Comparison of ENCODE assay signal across 1 cellular context in the genomic region with DNA sequence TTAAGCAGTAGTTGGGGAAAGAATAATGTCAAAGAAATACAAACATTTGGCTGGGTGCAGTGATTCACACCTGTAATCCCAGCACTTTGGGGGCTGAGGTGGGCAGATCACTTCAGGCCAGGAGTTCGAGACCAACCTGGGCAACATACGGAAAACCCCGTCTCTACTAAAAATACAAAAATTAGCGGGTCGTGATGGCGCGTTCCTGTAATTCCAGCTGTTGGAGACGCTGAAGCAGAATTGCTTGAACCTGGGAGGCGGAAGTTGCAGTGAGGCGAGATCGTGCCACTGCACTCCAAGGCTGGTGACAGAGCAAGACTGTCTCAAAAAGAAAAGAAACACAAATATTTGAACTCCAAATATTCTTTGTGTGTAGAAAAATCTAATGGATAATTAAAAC.
TF ChIP-seq lines count a peak whose summit lies in the region.

No MANE protein-coding gene starts in this region.

TF ChIP-seq in IMR-90, 13 proteins besides CTCF, POLR2A, EP300 and RAD21:
- no peak for TF ChIP-seq MXI1 (IDR thresholded peaks at IDR 0.05; ENCODE audit: borderline replicate concordance, low read depth, low read length)
- TF ChIP-seq MAZ (IDR thresholded peaks at IDR 0.05; ENCODE audit: borderline replicate concordance, low read depth, low read length): no peak
- no peak for TF ChIP-seq MAFK (IDR thresholded peaks at IDR 0.05; ENCODE audit: low read depth, low read length)
- TF ChIP-seq RCOR1 (IDR thresholded peaks at IDR 0.05; ENCODE audit: insufficient replicate concordance, low read length): no peak
- TF ChIP-seq, protein P1, sequence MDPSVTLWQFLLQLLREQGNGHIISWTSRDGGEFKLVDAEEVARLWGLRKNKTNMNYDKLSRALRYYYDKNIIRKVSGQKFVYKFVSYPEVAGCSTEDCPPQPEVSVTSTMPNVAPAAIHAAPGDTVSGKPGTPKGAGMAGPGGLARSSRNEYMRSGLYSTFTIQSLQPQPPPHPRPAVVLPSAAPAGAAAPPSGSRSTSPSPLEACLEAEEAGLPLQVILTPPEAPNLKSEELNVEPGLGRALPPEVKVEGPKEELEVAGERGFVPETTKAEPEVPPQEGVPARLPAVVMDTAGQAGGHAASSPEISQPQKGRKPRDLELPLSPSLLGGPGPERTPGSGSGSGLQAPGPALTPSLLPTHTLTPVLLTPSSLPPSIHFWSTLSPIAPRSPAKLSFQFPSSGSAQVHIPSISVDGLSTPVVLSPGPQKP (IDR thresholded peaks at IDR 0.05; ENCODE audit: borderline replicate concordance, low read depth, low read length): no peak
- TF ChIP-seq, protein P2, sequence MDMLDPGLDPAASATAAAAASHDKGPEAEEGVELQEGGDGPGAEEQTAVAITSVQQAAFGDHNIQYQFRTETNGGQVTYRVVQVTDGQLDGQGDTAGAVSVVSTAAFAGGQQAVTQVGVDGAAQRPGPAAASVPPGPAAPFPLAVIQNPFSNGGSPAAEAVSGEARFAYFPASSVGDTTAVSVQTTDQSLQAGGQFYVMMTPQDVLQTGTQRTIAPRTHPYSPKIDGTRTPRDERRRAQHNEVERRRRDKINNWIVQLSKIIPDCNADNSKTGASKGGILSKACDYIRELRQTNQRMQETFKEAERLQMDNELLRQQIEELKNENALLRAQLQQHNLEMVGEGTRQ (IDR thresholded peaks at IDR 0.05; ENCODE audit: low read depth, low read length): no peak
- no peak for TF ChIP-seq BHLHE40 (IDR thresholded peaks at IDR 0.05; ENCODE audit: low read depth, low read length)
- no peak for TF ChIP-seq CEBPB (IDR thresholded peaks at IDR 0.05; ENCODE audit: low read depth, low read length)
- TF ChIP-seq FOS (IDR thresholded peaks at IDR 0.05; ENCODE audit: low read depth, low read length): no peak
- TF ChIP-seq RFX5 (IDR thresholded peaks at IDR 0.05; ENCODE audit: low read depth, low read length): no peak
- no peak for TF ChIP-seq NFE2L2 (IDR thresholded peaks at IDR 0.05; ENCODE audit: low read depth, low read length)
- TF ChIP-seq CHD1 (IDR thresholded peaks at IDR 0.05; ENCODE audit: low read depth, low read length): no peak
